ENCODE assay signal across 19 cellular contexts in genomic region chrX:72182924-72183323, GRCh38. TPM values are rescaled to one million over a fixed set of nuclear protein-coding genes. Genes with fewer than 3 reads are reported as not detected.
DNase-seq lines count a peak whose midpoint lies in the region; ATAC-seq, FAIRE-seq and TF ChIP-seq lines count a peak whose summit lies in the region.
"Had no signal": no experiment of that assay in that cellular context is flagged by ENCODE, and none has a peak within 500 bp of the region (broad histone marks: within the 10 kb centered on the region; RNA-seq: fewer than 3 reads in every experiment).

No MANE protein-coding gene starts in this region.

- peaks cover 8 to 21% of the 10 kb centered on the region in 2 experiments for H3K79me1 ChIP-seq in IMR-90 (ENCODE audit: low read depth in 1 of 2, low read length in 2 of 2)

- no peak overlapping the region for H4K8ac ChIP-seq in IMR-90 (ENCODE audit: low read depth in 2 of 2, low read length in 2 of 2)

- no peaks in the 10 kb centered on the region for H4K20me1 ChIP-seq in IMR-90 (ENCODE audit: insufficient read depth, low read length)
- no peaks in the 10 kb centered on the region for H4K20me1 ChIP-seq in K562 (replicated peaks; ENCODE audit: control insufficient read depth, insufficient read depth, low read length)

- no peak overlapping the region for H2AK5ac ChIP-seq in IMR-90 (ENCODE audit: low read depth, low read length)

- no peak overlapping the region for H2AFZ ChIP-seq in IMR-90 (replicated peaks; ENCODE audit: low read length, poor library complexity)
- H2AFZ ChIP-seq in K562 (ENCODE audit: low read depth, low read length) = no peak overlapping the region
- H2AFZ ChIP-seq: parathyroid adenoma had no signal

- DNase-seq in BE2C (no peak), IMR-90 (no peak), K562 (ENCODE audit: extremely low read depth in 1 of 4, low spot score in 3 of 4) (no peak), NCI-H82 treated with DMSO at 0.1 percent for 48 hours (lab: John Stamatoyannopoulos, UW; ENCODE audit: unreplicated experiment) (no peak)
- DNase-seq in activated CD4-positive, alpha-beta T cell treated with anti-CD3 and anti-CD28 coated beads, Interleukin-2, amount 10 ng/mL, durations not matched to agents 24 days and 14 days = no peak
- no peak for DNase-seq in stimulated activated CD4-positive, alpha-beta T cell treated with anti-CD3 and anti-CD28 coated beads, Interleukin-4, amount 100 ng/mL, for 24 hours
- DNase-seq: body of pancreas, C1 segment of cervical spinal cord, DMS79, dorsolateral prefrontal cortex, foreskin melanocyte, KG1, NCI-H187 treated with DMSO at 0.1 percent for 48 hours, NCI-H526 treated with DMSO at 0.1 percent for 48 hours had no signal

- H2AK9ac ChIP-seq in IMR-90 (replicated peaks; ENCODE audit: low read depth, low read length, poor library complexity) = no peak overlapping the region

- H3K14ac ChIP-seq in IMR-90 (replicated peaks; ENCODE audit: low read depth, low read length) = no peak overlapping the region

- H4K91ac ChIP-seq in IMR-90 (ENCODE audit: insufficient read depth, low read depth, low read length) = no peak overlapping the region

- TF ChIP-seq RAD21 in IMR-90 (IDR thresholded peaks at IDR 0.05; ENCODE audit: low read length) = no peak
- TF ChIP-seq RAD21 in K562 (CRISPR knock-in tag; conservative IDR thresholded peaks at IDR 0.05 in 1 of 2, IDR thresholded peaks at IDR 0.05 in 1 of 2) = no peak

- H2BK120ac ChIP-seq in IMR-90 (ENCODE audit: low read depth, low read length) = no peak overlapping the region

- H3K4me2 ChIP-seq in IMR-90 (ENCODE audit: low read depth, low read length) = peak overlapping the region; percentile 84
- peak overlapping the region; percentile 96; the same call in 1 of the 2 replicates for H3K4me2 ChIP-seq in K562 (ENCODE audit: insufficient read depth, low read length)

- H3K9me1 ChIP-seq in IMR-90 (ENCODE audit: insufficient read depth, low read length) = peaks cover 5% of the 10 kb centered on the region; the same call in 1 of the 2 replicates
- H3K9me1 ChIP-seq in K562 (ENCODE audit: control insufficient read depth, insufficient read depth, low read length) = no peaks in the 10 kb centered on the region

- no peak overlapping the region for H3K18ac ChIP-seq in IMR-90 (ENCODE audit: low read depth, low read length)

- H3K4ac ChIP-seq in IMR-90 (ENCODE audit: low read depth, low read length) = no peak overlapping the region

- dilution Hi-C loops in IMR-90 (cut with HindIII; ENCODE audit: low sequenced_read_pairs, unreplicated experiment) = no loop called here

- peaks cover 2% of the 10 kb centered on the region for H3K36me3 Mint-ChIP-seq in activated CD4-positive, alpha-beta T cell treated with anti-CD3 and anti-CD28 coated beads, Interleukin-2, amount 10 ng/mL, durations not matched to agents 24 days and 14 days (ENCODE audit: low read depth)

- no peak overlapping the region for H2BK20ac ChIP-seq in IMR-90 (ENCODE audit: low read depth, low read length)

- no peak overlapping the region for H3K27ac ChIP-seq in IMR-90 (ENCODE audit: insufficient read depth, low read length)
- no peak overlapping the region for H3K27ac ChIP-seq in K562 (ENCODE audit: extremely low read depth, low read depth, low read length)
- H3K27ac ChIP-seq in muscle layer of duodenum (ENCODE audit: low read length) = no peak overlapping the region
- H3K27ac ChIP-seq: body of pancreas, dorsolateral prefrontal cortex, parathyroid adenoma had no signal

- in situ Hi-C loops in IMR-90 (cut with MboI; ENCODE audit: low sequenced_read_pairs) (no loop called here), K562 (cut with MboI) (no loop called here)

- no peak overlapping the region for H3K56ac ChIP-seq in IMR-90 (ENCODE audit: extremely low read depth, insufficient read depth, low read length)

- no peaks in the 10 kb centered on the region for H3K27me3 Mint-ChIP-seq in activated CD4-positive, alpha-beta T cell treated with anti-CD3 and anti-CD28 coated beads, Interleukin-2, amount 10 ng/mL, durations not matched to agents 24 days and 14 days

- H3K23ac ChIP-seq in IMR-90 (ENCODE audit: low read depth, low read length) = no peak overlapping the region

- H2BK5ac ChIP-seq in IMR-90 (ENCODE audit: low read depth, low read length, poor library complexity, severe bottlenecking) = no peak overlapping the region

- no peak for TF ChIP-seq EP300 in K562 (IDR thresholded peaks at IDR 0.05; ENCODE audit: low read length)

- no peak overlapping the region for H4K5ac ChIP-seq in IMR-90 (ENCODE audit: low read depth, low read length)

- POLR2A ChIA-PET in IMR-90 (lab: Charles Lee; ENCODE audit: unreplicated experiment) (no interaction called here), K562 (lab: Yijun Ruan, JAX) (no interaction called here)

- H3K4me3 Mint-ChIP-seq in activated CD4-positive, alpha-beta T cell treated with anti-CD3 and anti-CD28 coated beads, Interleukin-2, amount 10 ng/mL, durations not matched to agents 24 days and 14 days = no peak overlapping the region

- H3K9me3 ChIP-seq in BE2C = no peaks in the 10 kb centered on the region
- H3K9me3 ChIP-seq in IMR-90 (ENCODE audit: control insufficient read depth, insufficient read depth, low read length) = no peaks in the 10 kb centered on the region
- no peaks in the 10 kb centered on the region for H3K9me3 ChIP-seq in K562 (replicated peaks; ENCODE audit: control insufficient read depth, insufficient read depth, low read depth, low read length)
- no peaks in the 10 kb centered on the region for H3K9me3 ChIP-seq in muscle layer of duodenum (ENCODE audit: control insufficient read depth in 1 of 2, low read length in 2 of 2)
- H3K9me3 ChIP-seq: body of pancreas had no signal

- no peak overlapping the region for H2BK15ac ChIP-seq in IMR-90 (ENCODE audit: low read depth, low read length)

- H3K27me3 ChIP-seq in BE2C (no peaks in the 10 kb centered on the region), IMR-90 (ENCODE audit: control insufficient read depth, insufficient read depth, low read length) (peaks cover 3% of the 10 kb centered on the region; the same call in 1 of the 2 replicates), K562 (ENCODE audit: control insufficient read depth in 2 of 2, insufficient read depth in 2 of 2, low read length in 2 of 2) (no peaks in the 10 kb centered on the region), muscle layer of duodenum (ENCODE audit: low read depth, low read length) (no peaks in the 10 kb centered on the region)
- H3K27me3 ChIP-seq: body of pancreas had no signal

- no peaks in the 10 kb centered on the region for H3K4me1 ChIP-seq in BE2C
- H3K4me1 ChIP-seq in IMR-90 (ENCODE audit: control insufficient read depth, insufficient read depth, low read length) = peaks cover 2% of the 10 kb centered on the region
- peaks cover 0 to 7% of the 10 kb centered on the region in 2 experiments; a peak in 3 of 5 replicates for H3K4me1 ChIP-seq in K562 (replicated peaks in 1 of 2; ENCODE audit: control insufficient read depth in 2 of 2, insufficient read depth in 2 of 2, low read length in 2 of 2)
- peaks cover 3 to 17% of the 10 kb centered on the region in 2 donors for H3K4me1 ChIP-seq in muscle layer of duodenum (ENCODE audit: control insufficient read depth in 1 of 2, insufficient read depth in 2 of 2, low read length in 2 of 2)
- H3K4me1 ChIP-seq: parathyroid adenoma had no signal

- no peak for TF ChIP-seq CTCF in BE2C (IDR thresholded peaks at IDR 0.05; ENCODE audit: low read depth, low read length)
- no peak for TF ChIP-seq CTCF in IMR-90 (conservative IDR thresholded peaks at IDR 0.05; ENCODE audit: low read depth, low read length)
- no peak for TF ChIP-seq CTCF in K562 (IDR thresholded peaks at IDR 0.05 in 2 of 3, conservative IDR thresholded peaks at IDR 0.05 in 1 of 3; ENCODE audit: insufficient read depth in 2 of 3, low read depth in 1 of 3, low read length in 3 of 3)

- no peak for FAIRE-seq in K562 (lab: Jason Lieb, UNC)
- FAIRE-seq: GM12891 had no signal

- H3K79me2 ChIP-seq in K562 (ENCODE audit: control insufficient read depth, insufficient read depth, low read length) = peaks cover 17% of the 10 kb centered on the region

- TF ChIP-seq POLR2A in IMR-90 (IDR thresholded peaks at IDR 0.05; ENCODE audit: low read depth, low read length) (no peak), K562 (conservative IDR thresholded peaks at IDR 0.05) (no peak)

- H3K4me3 ChIP-seq in BE2C (ENCODE audit: low read depth, low read length) (peak overlapping the region; percentile 96; the same call in 1 of the 2 replicates), IMR-90 (ENCODE audit: insufficient read depth, low read depth, low read length) (no peak overlapping the region), K562 (no peak overlapping the region), muscle layer of duodenum (ENCODE audit: low read depth in 1 of 2, low read length in 2 of 2) (peak overlapping the region; percentile 71 to 96)
- H3K4me3 ChIP-seq: body of pancreas had no signal

- no peaks in the 10 kb centered on the region for H3K36me3 ChIP-seq in BE2C
- peaks cover 3% of the 10 kb centered on the region for H3K36me3 ChIP-seq in IMR-90 (ENCODE audit: control insufficient read depth, insufficient read depth, low read length)
- peaks cover 8% of the 10 kb centered on the region; the same call in 2 of the 3 replicates for H3K36me3 ChIP-seq in K562 (ENCODE audit: control insufficient read depth, insufficient read depth, low read length)
- peaks cover 0 to 10% of the 10 kb centered on the region in 2 donors for H3K36me3 ChIP-seq in muscle layer of duodenum (ENCODE audit: control insufficient read depth in 1 of 2, insufficient read depth in 2 of 2, low read length in 2 of 2)

- BruUV-seq in IMR-90 (replicated peaks; lab: Mats Ljungman, UMichigan) = no TSS peak
- no TSS peak for BruUV-seq in K562 (replicated peaks; lab: Mats Ljungman, UMichigan)

- no peak overlapping the region for H3K27ac Mint-ChIP-seq in activated CD4-positive, alpha-beta T cell treated with anti-CD3 and anti-CD28 coated beads, Interleukin-2, amount 10 ng/mL, durations not matched to agents 24 days and 14 days

- no peak overlapping the region for H3K9ac ChIP-seq in IMR-90 (ENCODE audit: low read depth, low read length)
- no peak overlapping the region for H3K9ac ChIP-seq in K562 (ENCODE audit: insufficient read depth in 1 of 2, low read depth in 2 of 2, low read length in 2 of 2)
- H3K9ac ChIP-seq: parathyroid adenoma had no signal

- CTCF ChIA-PET in IMR-90 (lab: Yijun Ruan, JAX) (no interaction called here), K562 (lab: Yijun Ruan, JAX; ENCODE audit: low intra/inter-chr PET ratio) (no interaction called here)

- ATAC-seq in IMR-90 (ENCODE audit: low read depth) = no peak
- ATAC-seq in K562 = no peak
- no peak for ATAC-seq in HG02623 (IDR thresholded peaks at IDR 0.05; ENCODE audit: unreplicated experiment)
- ATAC-seq: body of pancreas, Right ventricle myocardium inferior had no signal

- intact Hi-C loops in IMR-90 (cut with micrococcal nuclease) = no loop called here
- intact Hi-C loops in K562 (cut with micrococcal nuclease) = no loop called here
- intact Hi-C loops in activated CD4-positive, alpha-beta T cell treated with anti-CD3 and anti-CD28 coated beads, Interleukin-2, amount 10 ng/mL, durations not matched to agents 24 days and 14 days (cut with micrococcal nuclease) = loop anchor here (2.0 to 10.0 kb wide), 3 partner anchors 14 to 92 kb away; partner anchors contain the start of gene RPS4X

- WGBS in IMR-90 (ENCODE audit: extremely low coverage in 2 of 2, insufficient read length in 1 of 2), 2 experiments = 75% methylated on average over 2 of the region's 2 CpGs; no CpG with 5 or more reads in 1 of the 2 experiments
- 80% methylated on average over 2 of the region's 2 CpGs for WGBS in K562 (ENCODE audit: insufficient coverage, low coverage, missing lambda C conversion rate)

- no peaks in the 10 kb centered on the region for H3K9me3 Mint-ChIP-seq in activated CD4-positive, alpha-beta T cell treated with anti-CD3 and anti-CD28 coated beads, Interleukin-2, amount 10 ng/mL, durations not matched to agents 24 days and 14 days

- H3K4me1 Mint-ChIP-seq in activated CD4-positive, alpha-beta T cell treated with anti-CD3 and anti-CD28 coated beads, Interleukin-2, amount 10 ng/mL, durations not matched to agents 24 days and 14 days = peaks cover 4% of the 10 kb centered on the region

RNA-seq across cellular contexts. Expression of gene PIN4, which starts 1.4 kb away (rescaled TPM):
- 32.1 TPM for polyA plus RNA-seq in BE2C (2012; ENCODE audit: insufficient read depth, insufficient read length, low read depth)
- 2.2 and 6.1 TPM in 2 replicates for total RNA-seq in IMR-90 (2012; rRNA removed)
- 18.2 and 20.9 TPM in 2 replicates for polyA plus RNA-seq in IMR-90 (2012; rRNA removed)
- polyA plus RNA-seq in IMR-90 (2012; cell fraction: cytosol; rRNA removed) = 1.7 and 2.7 TPM in 2 replicates
- polyA plus RNA-seq in IMR-90 (2012; cell fraction: nucleus; rRNA removed; ENCODE audit: low replicate concordance) = 0.45 and 4.8 TPM in 2 replicates
- total RNA-seq in K562 (2011; cell fraction: chromatin; rRNA removed; ENCODE audit: low replicate concordance) = 3.7 and 9.1 TPM in 2 replicates
- total RNA-seq in K562 (2011; cell fraction: nucleolus; rRNA removed) = 2.3 and 3.2 TPM in 2 replicates
- total RNA-seq in K562 (2011; cell fraction: nucleoplasm; rRNA removed) = 5.0 and 11.5 TPM in 2 replicates
- total RNA-seq in K562 (2014; rRNA removed) = 39.8 and 105 TPM in 2 replicates
- 33.1 and 38.7 TPM in 2 replicates for total RNA-seq in K562 (2014; rRNA removed; fragmentation: Illumina TruSeq; extraction: Trizol)
- total RNA-seq in K562 (2015; rRNA removed; fragmentation: Illumina TruSeq; extraction: Trizol) = 45.5 and 46.0 TPM in 2 replicates
- total RNA-seq in K562 (2021) = 9.7 and 10.0 TPM in 2 replicates
- 16.0 and 28.4 TPM in 2 replicates for polyA plus RNA-seq in K562 (2011; rRNA removed)
- polyA plus RNA-seq in K562 (2011; cell fraction: cytosol; rRNA removed) = 2.3 and 4.1 TPM in 2 replicates
- polyA plus RNA-seq in K562 (2011; cell fraction: nucleus; rRNA removed) = 3.4 and 5.5 TPM in 2 replicates
- polyA plus RNA-seq in K562 (2012) = 25.2 and 67.9 TPM in 2 replicates
- 45.6 and 62.8 TPM in 2 replicates for polyA plus RNA-seq in K562 (2014; fragmentation: Illumina TruSeq; extraction: Trizol)
- 10 to 100 TPM; 46.6 to 60.4 TPM for polyA plus RNA-seq in K562 (2014; fragmentation: Nextera tagmentation; extraction: Ambion mirVana)
- polyA plus RNA-seq in K562 (2014; rRNA removed) = 122 and 132 TPM in 2 replicates
- 10.2 and 14.9 TPM in 2 replicates for polyA minus RNA-seq in K562 (2011; rRNA and poly(A)+ RNA removed)
- 2.8 and 7.0 TPM in 2 replicates for polyA minus RNA-seq in K562 (2011; cell fraction: cytosol; rRNA and poly(A)+ RNA removed)
- polyA minus RNA-seq in K562 (2011; cell fraction: nucleus; rRNA and poly(A)+ RNA removed) = 1.6 and 2.7 TPM in 2 replicates
- total RNA-seq in activated CD4-positive, alpha-beta T cell treated with anti-CD3 and anti-CD28 coated beads, Interleukin-2, amount 10 ng/mL, durations not matched to agents 24 days and 14 days = 10.8 and 11.3 TPM in 2 replicates

RNA-seq across cellular contexts. Expression of gene RTL5, which starts 51.2 kb away (rescaled TPM):
- polyA plus RNA-seq in BE2C (2012; ENCODE audit: insufficient read depth, insufficient read length, low read depth) = 64.3 TPM
- total RNA-seq in IMR-90 (2012; rRNA removed) = 0.56 and 0.90 TPM in 2 replicates
- polyA plus RNA-seq in IMR-90 (2012; rRNA removed) = 1.9 and 2.5 TPM in 2 replicates
- 1.2 and 1.6 TPM in 2 replicates for polyA plus RNA-seq in IMR-90 (2012; cell fraction: cytosol; rRNA removed)
- 4.5 and 6.5 TPM in 2 replicates for polyA plus RNA-seq in IMR-90 (2012; cell fraction: nucleus; rRNA removed; ENCODE audit: low replicate concordance)
- 0.09 and 0.12 TPM in 2 replicates for total RNA-seq in K562 (2011; cell fraction: chromatin; rRNA removed; ENCODE audit: low replicate concordance)
- total RNA-seq in K562 (2011; cell fraction: nucleolus; rRNA removed) = 0.13 TPM in 1 of 2 replicates, not detected in the other
- total RNA-seq in K562 (2011; cell fraction: nucleoplasm; rRNA removed) = not detected in 2 replicates
- not detected in 2 replicates for total RNA-seq in K562 (2014; rRNA removed)
- total RNA-seq in K562 (2014; rRNA removed; fragmentation: Illumina TruSeq; extraction: Trizol) = not detected in 2 replicates
- not detected in 2 replicates for total RNA-seq in K562 (2015; rRNA removed; fragmentation: Illumina TruSeq; extraction: Trizol)
- total RNA-seq in K562 (2021) = not detected in 2 replicates
- 0.01 TPM in 1 of 2 replicates, not detected in the other for polyA plus RNA-seq in K562 (2011; rRNA removed)
- polyA plus RNA-seq in K562 (2011; cell fraction: cytosol; rRNA removed) = 0.01 and 0.06 TPM in 2 replicates
- 0.06 and 0.10 TPM in 2 replicates for polyA plus RNA-seq in K562 (2011; cell fraction: nucleus; rRNA removed)
- polyA plus RNA-seq in K562 (2012) = 0.08 and 0.09 TPM in 2 replicates
- polyA plus RNA-seq in K562 (2014; fragmentation: Illumina TruSeq; extraction: Trizol) = 0.03 TPM in 1 of 2 replicates, not detected in the other
- polyA plus RNA-seq in K562 (2014; fragmentation: Nextera tagmentation; extraction: Ambion mirVana) = not detected
- not detected in 2 replicates for polyA plus RNA-seq in K562 (2014; rRNA removed)
- polyA minus RNA-seq in K562 (2011; rRNA and poly(A)+ RNA removed) = not detected in 2 replicates
- not detected in 2 replicates for polyA minus RNA-seq in K562 (2011; cell fraction: cytosol; rRNA and poly(A)+ RNA removed)
- polyA minus RNA-seq in K562 (2011; cell fraction: nucleus; rRNA and poly(A)+ RNA removed) = not detected in 2 replicates
- 0.19 and 0.21 TPM in 2 replicates for total RNA-seq in activated CD4-positive, alpha-beta T cell treated with anti-CD3 and anti-CD28 coated beads, Interleukin-2, amount 10 ng/mL, durations not matched to agents 24 days and 14 days

RNA-seq across cellular contexts. Expression of gene ERCC6L, which starts 55.9 kb away (rescaled TPM):
- 0.82 TPM for polyA plus RNA-seq in BE2C (2012; ENCODE audit: insufficient read depth, insufficient read length, low read depth)
- total RNA-seq in IMR-90 (2012; rRNA removed) (5.4 and 8.1 TPM in 2 replicates), K562 (2014; rRNA removed) (6.5 and 6.7 TPM in 2 replicates), K562 (2014; rRNA removed; fragmentation: Illumina TruSeq; extraction: Trizol) (17.4 and 19.3 TPM in 2 replicates), K562 (2015; rRNA removed; fragmentation: Illumina TruSeq; extraction: Trizol) (14.8 and 16.3 TPM in 2 replicates), K562 (2021) (11.4 and 11.7 TPM in 2 replicates)
- polyA plus RNA-seq in IMR-90 (2012; rRNA removed) (1.8 and 2.3 TPM in 2 replicates), K562 (2011; rRNA removed) (6.2 and 11.9 TPM in 2 replicates), K562 (2014; fragmentation: Illumina TruSeq; extraction: Trizol) (10.4 and 13.4 TPM in 2 replicates), K562 (2014; fragmentation: Nextera tagmentation; extraction: Ambion mirVana) (10 to 100 TPM in 1 of 2 experiments, 1 to 10 TPM in 1; 6.4 to 13.3 TPM), K562 (2014; rRNA removed) (8.5 and 8.8 TPM in 2 replicates)
- 0.15 and 0.24 TPM in 2 replicates for polyA plus RNA-seq in IMR-90 (2012; cell fraction: cytosol; rRNA removed)
- polyA plus RNA-seq in IMR-90 (2012; cell fraction: nucleus; rRNA removed; ENCODE audit: low replicate concordance) = 0.05 and 0.41 TPM in 2 replicates
- total RNA-seq in K562 (2011; cell fraction: chromatin; rRNA removed; ENCODE audit: low replicate concordance) = 3.3 and 11.0 TPM in 2 replicates
- total RNA-seq in K562 (2011; cell fraction: nucleolus; rRNA removed) = 2.5 and 2.9 TPM in 2 replicates
- total RNA-seq in K562 (2011; cell fraction: nucleoplasm; rRNA removed) = 4.0 and 4.5 TPM in 2 replicates
- 1.2 and 2.6 TPM in 2 replicates for polyA plus RNA-seq in K562 (2011; cell fraction: cytosol; rRNA removed)
- polyA plus RNA-seq in K562 (2011; cell fraction: nucleus; rRNA removed) = 1.5 and 2.6 TPM in 2 replicates
- polyA plus RNA-seq in K562 (2012) = 5.2 and 9.3 TPM in 2 replicates
- polyA minus RNA-seq in K562 (2011; rRNA and poly(A)+ RNA removed) = 20.6 and 26.6 TPM in 2 replicates
- 4.6 and 7.2 TPM in 2 replicates for polyA minus RNA-seq in K562 (2011; cell fraction: cytosol; rRNA and poly(A)+ RNA removed)
- polyA minus RNA-seq in K562 (2011; cell fraction: nucleus; rRNA and poly(A)+ RNA removed) = 3.1 and 6.8 TPM in 2 replicates
- total RNA-seq in activated CD4-positive, alpha-beta T cell treated with anti-CD3 and anti-CD28 coated beads, Interleukin-2, amount 10 ng/mL, durations not matched to agents 24 days and 14 days = 8.1 and 8.3 TPM in 2 replicates
- total RNA-seq: body of pancreas had no signal

Comparison
In these comparisons a context has a peak if more than half of its experiments do, and no peak if none do; other contexts are left out.
1. H3K4me3 ChIP-seq: peak in BE2C (single experiment) and muscle layer of duodenum (2 of 2); none in IMR-90 (single experiment) and K562 (single experiment).